ENCODE assay signal across 8 cellular contexts in the genomic region with DNA sequence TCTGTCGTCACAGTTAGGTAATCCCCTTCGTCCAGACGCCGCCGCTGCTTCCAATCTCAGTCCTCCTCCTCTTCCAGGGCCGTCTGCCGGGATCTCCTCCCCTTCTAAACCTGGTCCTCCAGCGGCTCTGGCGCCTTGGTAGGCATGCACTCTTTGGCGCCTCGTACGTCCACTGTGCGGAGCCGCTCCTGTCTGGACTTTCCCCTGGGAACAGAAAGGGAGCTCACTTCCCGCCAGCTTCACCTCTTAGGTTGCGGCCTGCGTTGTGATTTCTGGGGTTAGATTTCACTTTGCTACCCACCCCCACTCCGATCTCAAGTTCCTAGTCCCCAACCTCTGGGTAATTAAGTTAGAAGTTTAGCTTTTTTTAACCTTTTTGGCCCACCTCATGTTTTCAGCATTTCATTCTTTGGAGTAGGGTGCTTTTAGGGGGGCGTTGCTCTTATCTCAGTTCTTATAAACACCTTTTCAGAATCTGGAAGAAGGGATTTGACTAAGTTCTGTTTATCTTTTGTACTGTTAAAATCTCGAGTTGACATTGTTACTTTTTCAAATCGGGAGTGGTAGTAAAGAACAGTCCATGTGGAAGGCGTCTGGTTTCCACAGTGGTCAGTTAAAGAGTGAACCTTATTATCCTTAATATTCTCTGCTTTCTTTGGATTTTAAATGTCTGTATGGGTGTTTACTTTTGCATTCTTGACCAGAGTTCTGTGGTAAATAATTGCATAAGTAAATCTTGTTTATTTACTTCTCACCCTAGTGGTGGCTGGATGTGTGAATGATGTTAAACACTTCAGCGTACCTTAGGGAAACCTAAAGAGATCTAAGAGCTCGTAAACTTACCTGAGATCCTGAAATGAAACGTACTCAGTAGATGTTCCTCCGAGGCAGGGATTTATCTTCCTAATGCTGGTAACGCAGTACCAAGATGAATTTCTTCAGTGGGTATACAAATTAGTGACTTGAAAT. TPM values are rescaled to one million over a fixed set of nuclear protein-coding genes. Genes with fewer than 3 reads are reported as not detected.
A peak's percentile ranks its signal among the peaks of the same experiment; 100 is the strongest.
DNase-seq lines count a peak whose midpoint lies in the region; ATAC-seq and TF ChIP-seq lines count a peak whose summit lies in the region.

No MANE protein-coding gene starts in this region.

- ATAC-seq in GM21515 (IDR thresholded peaks at IDR 0.05; ENCODE audit: unreplicated experiment) (peak; percentile 7), T-cell (replicated peaks in 1 of 4) (peak; percentile 3 to 7 (median 5)), HG02870 (IDR thresholded peaks at IDR 0.05; ENCODE audit: unreplicated experiment) (no peak)

- no peaks in the 10 kb centered on the region for H3K9me2 ChIP-seq in DOHH2 (replicated peaks; ENCODE audit: control insufficient read depth, low read length)

- H3K9me3 ChIP-seq in DOHH2 (ENCODE audit: control insufficient read depth, insufficient read depth, low read length) (no peaks in the 10 kb centered on the region), fibroblast of lung (ENCODE audit: control insufficient read depth, insufficient read depth, low read depth, low read length) (no peaks in the 10 kb centered on the region)

- no peaks in the 10 kb centered on the region for H3F3A ChIP-seq in DOHH2 (ENCODE audit: control insufficient read depth, insufficient read depth)

- H3K9ac ChIP-seq in KMS-11, result peak overlapping the region; percentile 93
- peak overlapping the region; percentile 88 for H3K9ac ChIP-seq in fibroblast of lung (ENCODE audit: insufficient read depth, low read length)

- TF ChIP-seq CTCF in DOHH2 (IDR thresholded peaks at IDR 0.05; ENCODE audit: low read depth, low read length, poor library complexity, severe bottlenecking), result peak; percentile 45
- TF ChIP-seq CTCF in KMS-11 (conservative IDR thresholded peaks at IDR 0.05; ENCODE audit: low read depth, low read length), result 0 out of 2 replicates have a peak, but pooled peaks have one; percentile 26
- no peak for TF ChIP-seq CTCF in fibroblast of lung (conservative IDR thresholded peaks at IDR 0.05 in 1 of 2, IDR thresholded peaks at IDR 0.05 in 1 of 2; ENCODE audit: low read depth in 1 of 2, low read length in 2 of 2)
- peak; percentile 53 for TF ChIP-seq CTCF in neural crest cell (conservative IDR thresholded peaks at IDR 0.05)

- DNase-seq in T-cell (peak in 2 of 34 experiments; percentile 24 to 39), fibroblast of lung (ENCODE audit: low read depth in 2 of 2) (peak in 1 of 2 donors; percentile 71), neural crest cell (ENCODE audit: low read depth, low spot score) (no peak), Ammon's horn (ENCODE audit: low spot score) (no peak)

- peaks cover 0 to 2% of the 10 kb centered on the region in 2 donors for H3K27me3 Mint-ChIP-seq in T-cell
- H3K27me3 Mint-ChIP-seq in neural crest cell (ENCODE audit: low read depth), result no peaks in the 10 kb centered on the region

- H3K79me2 ChIP-seq in DOHH2 (ENCODE audit: control insufficient read depth, low read length) (peaks cover 73% of the 10 kb centered on the region), KMS-11 (ENCODE audit: insufficient read depth, low read depth) (peaks cover 55% of the 10 kb centered on the region), fibroblast of lung (ENCODE audit: control insufficient read depth, insufficient read depth, low read length) (peaks cover 54% of the 10 kb centered on the region)

- peak overlapping the region; percentile 81 for H3K4me3 ChIP-seq in DOHH2 (ENCODE audit: low read length)
- no peak overlapping the region for H3K4me3 ChIP-seq in KMS-11 (IDR thresholded peaks at IDR 0.05; ENCODE audit: insufficient read depth, low read depth, low read length)
- peak overlapping the region; percentile 78 to 99 (median 90) for H3K4me3 ChIP-seq in fibroblast of lung (replicated peaks in 1 of 4; ENCODE audit: control extremely low read depth in 1 of 4, insufficient read depth in 1 of 4, low read depth in 3 of 4, low read length in 4 of 4)

- peaks cover 11% of the 10 kb centered on the region for H3K36me3 Mint-ChIP-seq in T-cell
- H3K36me3 Mint-ChIP-seq in neural crest cell (ENCODE audit: low read depth), result peaks cover 3% of the 10 kb centered on the region

- H3K4me1 Mint-ChIP-seq in T-cell (peaks cover 40 to 62% (median 51%) of the 10 kb centered on the region in 3 donors), neural crest cell (peaks cover 33% of the 10 kb centered on the region)

- H3K36me3 ChIP-seq in DOHH2 (ENCODE audit: control insufficient read depth, low read length) (peaks cover 41% of the 10 kb centered on the region), KMS-11 (ENCODE audit: insufficient read depth) (no peaks in the 10 kb centered on the region), fibroblast of lung (ENCODE audit: control insufficient read depth, insufficient read depth, low read length) (no peaks in the 10 kb centered on the region)

- peaks cover 29% of the 10 kb centered on the region for H4K20me1 ChIP-seq in DOHH2 (ENCODE audit: control insufficient read depth, insufficient read depth, low read depth, low read length)
- peaks cover 4% of the 10 kb centered on the region; the same call in 1 of the 2 replicates for H4K20me1 ChIP-seq in KMS-11 (ENCODE audit: insufficient read depth)
- no peaks in the 10 kb centered on the region for H4K20me1 ChIP-seq in fibroblast of lung (ENCODE audit: control insufficient read depth, extremely low read depth, insufficient read depth, low read length)

- H3K27ac Mint-ChIP-seq in T-cell, result peak overlapping the region; percentile 99
- peak overlapping the region; percentile 100 for H3K27ac Mint-ChIP-seq in neural crest cell (ENCODE audit: unreplicated experiment)

- H3K4me2 ChIP-seq in DOHH2 (ENCODE audit: low read length) (peak overlapping the region; percentile 72), KMS-11 (peak overlapping the region; percentile 45), fibroblast of lung (ENCODE audit: extremely low read depth, insufficient read depth, low read length) (peak overlapping the region; percentile 76)

- CTCF ChIA-PET in T-cell (lab: Charles Lee), result interaction anchor here (0.6 to 2.2 kb wide), 9 partner anchors 9 to 249 kb away, joined by 3 to 7 read pairs (median 4); a partner anchor contains a TSS

- peak overlapping the region; percentile 93 for H2AFZ ChIP-seq in KMS-11 (ENCODE audit: low read depth)
- peak overlapping the region; percentile 94 for H2AFZ ChIP-seq in fibroblast of lung (ENCODE audit: low read length)

- H3K4me3 Mint-ChIP-seq in T-cell (peak overlapping the region; percentile 98 to 100 (median 100)), neural crest cell (peak overlapping the region; percentile 98)

- POLR2A ChIA-PET in T-cell (lab: Charles Lee), result interaction anchor here (0.6 to 1.1 kb wide), 6 partner anchors 16 to 627 kb away, joined by 3 to 7 read pairs (median 3); a partner anchor contains a TSS

- no peaks in the 10 kb centered on the region for H3K27me3 ChIP-seq in DOHH2 (ENCODE audit: control insufficient read depth, low read length)
- no peaks in the 10 kb centered on the region for H3K27me3 ChIP-seq in KMS-11 (ENCODE audit: insufficient read depth, low read depth)
- no peaks in the 10 kb centered on the region for H3K27me3 ChIP-seq in fibroblast of lung (ENCODE audit: control insufficient read depth, insufficient read depth, low read length)

- H3K4me1 ChIP-seq in DOHH2 (ENCODE audit: control insufficient read depth, low read length), result peaks cover 20% of the 10 kb centered on the region
- peaks cover 26% of the 10 kb centered on the region for H3K4me1 ChIP-seq in KMS-11 (ENCODE audit: low read depth, poor library complexity, severe bottlenecking)
- H3K4me1 ChIP-seq in fibroblast of lung (ENCODE audit: control insufficient read depth, extremely low read depth, insufficient read depth, low read length), result no peaks in the 10 kb centered on the region

- no peaks in the 10 kb centered on the region for H3K9me3 Mint-ChIP-seq in T-cell
- H3K9me3 Mint-ChIP-seq in neural crest cell, result no peaks in the 10 kb centered on the region

- peak overlapping the region; percentile 90 for H3K27ac ChIP-seq in DOHH2 (ENCODE audit: low read depth, low read length)
- peak overlapping the region; percentile 98 for H3K27ac ChIP-seq in KMS-11
- peak overlapping the region; percentile 96 for H3K27ac ChIP-seq in fibroblast of lung (ENCODE audit: insufficient read depth, low read length)

RNA-seq across cellular contexts. Expression of a gene that starts 0.6 kb away (rescaled TPM):
- 10 to 100 TPM; 59.7 to 76.7 (median 71.0) TPM for total RNA-seq in T-cell
- total RNA-seq in fibroblast of lung, result 48.5 and 65.7 TPM in 2 replicates
- 34.5 and 38.0 TPM in 2 replicates for polyA plus RNA-seq in fibroblast of lung
- polyA plus RNA-seq in fibroblast of lung (2012), result 16.0 and 23.9 TPM in 2 replicates
- polyA minus RNA-seq in fibroblast of lung (ENCODE audit: low replicate concordance), result 16.7 and 24.6 TPM in 2 replicates
- 85.7 and 91.5 TPM in 2 replicates for total RNA-seq in neural crest cell

Comparison
In these comparisons a context has a peak if more than half of its experiments do, and no peak if none do; other contexts are left out.
1. CTCF ChIP-seq: peak in DOHH2 (single experiment), KMS-11 (single experiment) and neural crest cell (single experiment); none in fibroblast of lung (0 of 2).
2. Peak in every context shown above with its lines, with median percentiles within 50 percentile points of each other: H3K27ac ChIP-seq and H3K4me2 ChIP-seq.